Comparison of ENCODE assay signal across 8 cellular contexts in genomic region chr9:109143881-109144562, GRCh38. TPM values are rescaled to one million over a fixed set of nuclear protein-coding genes. Genes with fewer than 3 reads are reported as not detected.
A peak's percentile ranks its signal among the peaks of the same experiment; 100 is the strongest.
DNase-seq lines count a peak whose midpoint lies in the region; ATAC-seq, FAIRE-seq and TF ChIP-seq lines count a peak whose summit lies in the region.

No MANE protein-coding gene starts in this region.

- CTCF ChIA-PET in A673 (lab: Charles Lee), result no interaction called here
- CTCF ChIA-PET in activated CD8-positive, alpha-beta T cell treated with anti-CD3 and anti-CD28 coated beads, Interleukin-2, amount 10 ng/mL, durations not matched to agents 7 days and 5 days (lab: Charles Lee), result interaction anchor here (0.6 to 2.3 kb wide), 7 partner anchors 14 to 234 kb away, joined by 3 to 6 read pairs (median 3); no protein-coding TSS in a partner anchor
- CTCF ChIA-PET in naive thymus-derived CD4-positive, alpha-beta T cell (lab: Charles Lee), result no interaction called here

- BruUV-seq in A673 (replicated peaks; lab: Mats Ljungman, UMichigan), result no TSS peak

- no peaks in the 10 kb centered on the region for H4K20me1 ChIP-seq in Karpas-422 (ENCODE audit: insufficient read depth, low read depth, low read length)

- no peak overlapping the region for H2AFZ ChIP-seq in Karpas-422 (ENCODE audit: low read length)

- H3K9ac ChIP-seq in Karpas-422 (ENCODE audit: low read length), result no peak overlapping the region

- no peaks in the 10 kb centered on the region for H3K9me2 ChIP-seq in Karpas-422 (replicated peaks; ENCODE audit: insufficient read depth, low read length)

- H3K9me3 ChIP-seq in A673 (ENCODE audit: low read depth, low read length, poor library complexity, severe bottlenecking) (no peaks in the 10 kb centered on the region), Karpas-422 (ENCODE audit: low read length) (no peaks in the 10 kb centered on the region)
- H3K9me3 ChIP-seq in naive thymus-derived CD4-positive, alpha-beta T cell (ENCODE audit: control insufficient read depth in 2 of 3, low read length in 3 of 3), result no peaks in the 10 kb centered on the region

- intact Hi-C loops in A673 (cut with micrococcal nuclease; ENCODE audit: unreplicated experiment), result no loop called here
- intact Hi-C loops in naive thymus-derived CD4-positive, alpha-beta T cell (cut with micrococcal nuclease), result no loop called here

- no peak overlapping the region for H3K4me2 ChIP-seq in Karpas-422 (ENCODE audit: low read depth, low read length, poor library complexity, severe bottlenecking)

- TF ChIP-seq POLR2A in H54 (IDR thresholded peaks at IDR 0.05; ENCODE audit: low read depth, low read length), result no peak

- H3K4me3 ChIP-seq in A673 (ENCODE audit: low read depth, low read length, poor library complexity, severe bottlenecking) (no peak overlapping the region), Karpas-422 (ENCODE audit: low read length) (no peak overlapping the region)
- no peak overlapping the region for H3K4me3 ChIP-seq in naive thymus-derived CD4-positive, alpha-beta T cell (ENCODE audit: low read length)

- H3K27ac ChIP-seq in A673 (ENCODE audit: low read depth, low read length, poor library complexity, severe bottlenecking), result no peak overlapping the region
- no peak overlapping the region for H3K27ac ChIP-seq in Karpas-422 (ENCODE audit: low read length)
- H3K27ac ChIP-seq in naive thymus-derived CD4-positive, alpha-beta T cell (ENCODE audit: low read depth, low read length), result no peak overlapping the region

- peak; percentile 28; the same call in 1 of the 2 replicates for TF ChIP-seq CTCF in A673 (conservative IDR thresholded peaks at IDR 0.05; ENCODE audit: low read depth, low read length)
- peak; percentile 24 for TF ChIP-seq CTCF in GM10266 (IDR thresholded peaks at IDR 0.05; ENCODE audit: control insufficient read depth, insufficient read depth, low read depth, missing control alignments)

- H3K27me3 Mint-ChIP-seq in activated CD8-positive, alpha-beta T cell treated with anti-CD3 and anti-CD28 coated beads, Interleukin-2, amount 10 ng/mL, durations not matched to agents 7 days and 5 days (ENCODE audit: low read depth), result peaks cover 24% of the 10 kb centered on the region
- H3K27me3 Mint-ChIP-seq in naive thymus-derived CD4-positive, alpha-beta T cell, result peaks cover 0 to 36% (median 0%) of the 10 kb centered on the region in 5 donors

- no peaks in the 10 kb centered on the region for H3K36me3 ChIP-seq in A673 (ENCODE audit: insufficient read depth, low read length, poor library complexity, severe bottlenecking)
- H3K36me3 ChIP-seq in Karpas-422 (ENCODE audit: insufficient read depth, low read length), result no peaks in the 10 kb centered on the region
- no peaks in the 10 kb centered on the region for H3K36me3 ChIP-seq in naive thymus-derived CD4-positive, alpha-beta T cell (ENCODE audit: control insufficient read depth in 2 of 3, insufficient read depth in 3 of 3, low read length in 3 of 3)

- POLR2A ChIA-PET in A673 (lab: Charles Lee; ENCODE audit: low non-redundant PET), result no interaction called here
- POLR2A ChIA-PET in activated CD8-positive, alpha-beta T cell treated with anti-CD3 and anti-CD28 coated beads, Interleukin-2, amount 10 ng/mL, durations not matched to agents 7 days and 5 days (lab: Charles Lee), result no interaction called here
- POLR2A ChIA-PET in naive thymus-derived CD4-positive, alpha-beta T cell (lab: Charles Lee), result no interaction called here

- H3K4me1 ChIP-seq in A673 (ENCODE audit: insufficient read depth, low read length, poor library complexity, severe bottlenecking) (no peaks in the 10 kb centered on the region), Karpas-422 (ENCODE audit: low read length) (no peaks in the 10 kb centered on the region)
- H3K4me1 ChIP-seq in naive thymus-derived CD4-positive, alpha-beta T cell (ENCODE audit: control insufficient read depth in 2 of 2, insufficient read depth in 2 of 2, low read length in 2 of 2), result no peaks in the 10 kb centered on the region

- no peaks in the 10 kb centered on the region for H3K9me3 Mint-ChIP-seq in activated CD8-positive, alpha-beta T cell treated with anti-CD3 and anti-CD28 coated beads, Interleukin-2, amount 10 ng/mL, durations not matched to agents 7 days and 5 days (ENCODE audit: insufficient read depth)
- H3K9me3 Mint-ChIP-seq in naive thymus-derived CD4-positive, alpha-beta T cell, result no peaks in the 10 kb centered on the region

- FAIRE-seq in H54 (lab: Jason Lieb, UNC) (peak; percentile 99), frontal cortex (lab: Jason Lieb, UNC) (no peak)

- H3K36me3 Mint-ChIP-seq in activated CD8-positive, alpha-beta T cell treated with anti-CD3 and anti-CD28 coated beads, Interleukin-2, amount 10 ng/mL, durations not matched to agents 7 days and 5 days (ENCODE audit: low read depth), result no peaks in the 10 kb centered on the region
- no peaks in the 10 kb centered on the region for H3K36me3 Mint-ChIP-seq in naive thymus-derived CD4-positive, alpha-beta T cell

- peaks cover 14% of the 10 kb centered on the region for H3K4me1 Mint-ChIP-seq in activated CD8-positive, alpha-beta T cell treated with anti-CD3 and anti-CD28 coated beads, Interleukin-2, amount 10 ng/mL, durations not matched to agents 7 days and 5 days (ENCODE audit: low read depth)
- H3K4me1 Mint-ChIP-seq in naive thymus-derived CD4-positive, alpha-beta T cell, result peaks cover 4 to 6% (median 5%) of the 10 kb centered on the region in 7 donors

- peak; percentile 51 for DNase-seq in A673 (ENCODE audit: low spot score)
- peak; percentile 42 for DNase-seq in GM10266 (ENCODE audit: extremely low spot score)
- DNase-seq in H54 (ENCODE audit: insufficient read length, low spot score), result peak; percentile 91
- DNase-seq in Karpas-422, result peak; percentile 64
- DNase-seq in activated CD8-positive, alpha-beta T cell treated with anti-CD3 and anti-CD28 coated beads, Interleukin-2, amount 10 ng/mL, durations not matched to agents 7 days and 5 days, result peak; percentile 63
- no peak for DNase-seq in naive thymus-derived CD4-positive, alpha-beta T cell
- no peak for DNase-seq in frontal cortex (ENCODE audit: low spot score in 2 of 2)
- DNase-seq in NCI-H1694 (lab: John Stamatoyannopoulos, UW), result no peak

- ATAC-seq in activated CD8-positive, alpha-beta T cell treated with anti-CD3 and anti-CD28 coated beads, Interleukin-2, amount 10 ng/mL, durations not matched to agents 7 days and 5 days, result peak; percentile 84
- peak; percentile 62 for ATAC-seq in naive thymus-derived CD4-positive, alpha-beta T cell

- peak overlapping the region; percentile 1 for H3K27ac Mint-ChIP-seq in activated CD8-positive, alpha-beta T cell treated with anti-CD3 and anti-CD28 coated beads, Interleukin-2, amount 10 ng/mL, durations not matched to agents 7 days and 5 days
- no peak overlapping the region for H3K27ac Mint-ChIP-seq in naive thymus-derived CD4-positive, alpha-beta T cell

- H3K27me3 ChIP-seq in A673 (replicated peaks; ENCODE audit: insufficient read depth, low read depth, low read length, poor library complexity) (no peaks in the 10 kb centered on the region), Karpas-422 (ENCODE audit: low read length) (no peaks in the 10 kb centered on the region)
- H3K27me3 ChIP-seq in naive thymus-derived CD4-positive, alpha-beta T cell (ENCODE audit: control insufficient read depth in 2 of 2, insufficient read depth in 2 of 2, low read length in 2 of 2), result no peaks in the 10 kb centered on the region

- H3K79me2 ChIP-seq in Karpas-422 (ENCODE audit: low read length), result no peaks in the 10 kb centered on the region

- no peak overlapping the region for H3K4me3 Mint-ChIP-seq in activated CD8-positive, alpha-beta T cell treated with anti-CD3 and anti-CD28 coated beads, Interleukin-2, amount 10 ng/mL, durations not matched to agents 7 days and 5 days
- no peak overlapping the region for H3K4me3 Mint-ChIP-seq in naive thymus-derived CD4-positive, alpha-beta T cell

RNA-seq across cellular contexts. Expression of gene FRRS1L, which starts 23.0 kb away (rescaled TPM):
- total RNA-seq in A673 (2021), result 0.04 and 0.41 TPM in 2 replicates
- not detected in 2 replicates for total RNA-seq in Karpas-422 (2014; rRNA removed; shearing (Covaris generic); ENCODE audit: low replicate concordance)
- not detected for total RNA-seq in activated CD8-positive, alpha-beta T cell treated with anti-CD3 and anti-CD28 coated beads, Interleukin-2, amount 10 ng/mL, durations not matched to agents 7 days and 5 days
- not detected for total RNA-seq in naive thymus-derived CD4-positive, alpha-beta T cell
- not detected for polyA plus RNA-seq in naive thymus-derived CD4-positive, alpha-beta T cell
- total RNA-seq in frontal cortex, result 66.9 TPM

RNA-seq across cellular contexts. Expression of gene TMEM245, which starts 24.3 kb away (rescaled TPM):
- total RNA-seq in A673 (2021) (57.1 and 59.8 TPM in 2 replicates), frontal cortex (67.3 TPM)
- 24.2 and 37.9 TPM in 2 replicates for total RNA-seq in Karpas-422 (2014; rRNA removed; shearing (Covaris generic); ENCODE audit: low replicate concordance)
- 10 to 100 TPM; 27.4 to 30.2 TPM for total RNA-seq in activated CD8-positive, alpha-beta T cell treated with anti-CD3 and anti-CD28 coated beads, Interleukin-2, amount 10 ng/mL, durations not matched to agents 7 days and 5 days
- 10 to 100 TPM; 25.5 to 76.7 (median 29.2) TPM for total RNA-seq in naive thymus-derived CD4-positive, alpha-beta T cell
- polyA plus RNA-seq in naive thymus-derived CD4-positive, alpha-beta T cell, result 10 to 100 TPM; 26.6 to 31.9 TPM

Comparison
In these comparisons a context has a peak if more than half of its experiments do, and no peak if none do; other contexts are left out.
1. DNase-seq: peak in A673 (single experiment), GM10266 (single experiment), H54 (single experiment), Karpas-422 (single experiment) and activated CD8-positive, alpha-beta T cell treated with anti-CD3 and anti-CD28 coated beads, Interleukin-2, amount 10 ng/mL, durations not matched to agents 7 days and 5 days (single experiment); none in naive thymus-derived CD4-positive, alpha-beta T cell (0 of 9), frontal cortex (0 of 2) and NCI-H1694 (single experiment).
2. RNA of gene FRRS1L, which starts 23.0 kb away (total RNA-seq): 66.9 TPM in frontal cortex (single experiment); 0.04 to 0.41 TPM in A673, not detected in Karpas-422, not detected in activated CD8-positive, alpha-beta T cell treated with anti-CD3 and anti-CD28 coated beads, Interleukin-2, amount 10 ng/mL, durations not matched to agents 7 days and 5 days and not detected in naive thymus-derived CD4-positive, alpha-beta T cell; every median in the first group is over 10 times any median in the second.